Comparison of ENCODE assay signal across 28 cellular contexts in the genomic region with DNA sequence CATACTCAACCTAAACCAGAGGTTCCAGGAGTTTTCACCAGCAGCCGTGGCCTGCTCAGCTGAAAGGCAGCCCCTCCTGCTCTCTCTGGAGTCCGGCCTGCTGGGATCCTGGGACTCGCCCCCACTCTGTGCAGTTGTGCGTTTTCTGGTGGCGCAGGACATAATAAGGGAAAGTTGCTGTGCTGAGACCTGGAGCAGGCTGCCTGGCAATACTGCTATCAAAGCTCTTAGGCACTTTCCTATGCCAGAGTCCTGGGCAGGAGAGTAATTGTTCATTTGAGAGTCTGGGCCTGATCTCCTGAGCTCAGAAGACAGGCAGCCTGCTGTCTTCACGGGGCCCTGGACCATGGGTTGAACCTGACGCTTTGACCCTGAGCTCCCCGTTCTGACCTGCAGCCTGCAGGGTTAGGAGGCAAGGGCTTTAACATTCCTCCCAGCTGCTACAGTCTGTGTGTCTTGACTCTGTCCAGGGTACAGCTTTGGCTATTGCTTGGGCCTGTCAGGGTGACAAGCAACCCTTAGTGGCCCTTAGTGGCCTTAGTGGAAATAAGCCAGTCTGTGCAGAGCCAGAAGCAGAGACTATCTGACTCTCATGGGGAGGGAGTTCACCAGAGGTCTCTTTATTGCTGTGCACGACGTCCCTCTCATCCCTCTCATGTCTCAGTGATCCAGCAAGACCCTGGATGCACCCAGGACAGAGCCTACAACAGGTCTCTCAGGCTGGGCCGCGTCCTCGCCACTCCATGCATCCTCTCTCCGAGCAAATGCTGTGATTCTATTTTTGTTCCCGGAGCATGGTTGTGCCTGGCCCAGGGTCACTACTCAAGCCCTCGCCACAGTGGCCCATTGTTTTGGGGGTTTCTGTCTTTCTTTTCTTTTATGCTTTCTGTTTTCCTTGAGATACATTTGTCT.
A peak's percentile ranks its signal among the peaks of the same experiment; 100 is the strongest.
DNase-seq lines count a peak whose midpoint lies in the region; ATAC-seq and TF ChIP-seq lines count a peak whose summit lies in the region.
"Had no signal": no experiment of that assay in that cellular context is flagged by ENCODE, and none has a peak within 500 bp of the region (broad histone marks: within the 10 kb centered on the region; RNA-seq: fewer than 3 reads in every experiment).

No MANE protein-coding gene starts in this region.

- peak; percentile 27 for DNase-seq in activated CD8-positive, alpha-beta memory T cell treated with anti-CD3 and anti-CD28 coated beads, Interleukin-2, amount 10 ng/mL, durations not matched to agents 7 days and 5 days
- no peak for DNase-seq in activated CD8-positive, alpha-beta memory T cell treated with anti-CD3 and anti-CD28 coated beads, Interleukin-2, amount 50 U/mL, for 4 hours
- no peak for DNase-seq in left ventricle myocardium superior
- DNase-seq in osteocyte (ENCODE audit: extremely low spot score, unreplicated experiment): peak; percentile 57
- DNase-seq in tibial nerve (ENCODE audit: low spot score in 2 of 2): no peak
- no peak for DNase-seq in prostate gland (ENCODE audit: low spot score)
- DNase-seq: activated naive CD8-positive, alpha-beta T cell treated with anti-CD3 and anti-CD28 coated beads, Interleukin-2, amount 10 ng/mL, durations not matched to agents 7 days and 5 days; effector CD8-positive, alpha-beta T cell; erythroblast; foreskin fibroblast; GM23248; HFFc6; immature natural killer cell; KBM-7; lower lobe of right lung; MM.1S; NCI-H1417; NCI-H2081 treated with DMSO at 0.1 percent for 48 hours; NCI-H446; occipital lobe; stimulated activated naive CD4-positive, alpha-beta T cell treated with Interleukin-2 at 50 U/mL for 16 hours; T-helper 9 cell had no signal

- TF ChIP-seq EP300 in tibial nerve (IDR thresholded peaks at IDR 0.05): no peak

- H3K27me3 Mint-ChIP-seq in activated CD8-positive, alpha-beta memory T cell treated with anti-CD3 and anti-CD28 coated beads, Interleukin-2, amount 10 ng/mL, durations not matched to agents 7 days and 5 days: no peaks in the 10 kb centered on the region
- peaks cover 26% of the 10 kb centered on the region for H3K27me3 Mint-ChIP-seq in osteocyte (ENCODE audit: unreplicated experiment)

- WGBS in tibial nerve, 2 donors: 46 to 67% methylated on average over 14 to 16 of the region's 16 CpGs
- WGBS in prostate gland: 91% methylated on average over 16 of the region's 16 CpGs

- no peaks in the 10 kb centered on the region for H3K9me3 Mint-ChIP-seq in activated CD8-positive, alpha-beta memory T cell treated with anti-CD3 and anti-CD28 coated beads, Interleukin-2, amount 10 ng/mL, durations not matched to agents 7 days and 5 days (ENCODE audit: low read depth)
- H3K9me3 Mint-ChIP-seq in osteocyte (ENCODE audit: unreplicated experiment): no peaks in the 10 kb centered on the region
- H3K9me3 Mint-ChIP-seq: activated naive CD8-positive, alpha-beta T cell treated with anti-CD3 and anti-CD28 coated beads, Interleukin-2, amount 10 ng/mL, durations not matched to agents 7 days and 5 days; HFFc6; immature natural killer cell; WTC11 had no signal

- TF ChIP-seq CTCF in osteocyte (IDR thresholded peaks at IDR 0.05) (no peak), tibial nerve (IDR thresholded peaks at IDR 0.05) (no peak), prostate gland (IDR thresholded peaks at IDR 0.05) (no peak)

- H3K9me3 ChIP-seq in tibial nerve: no peaks in the 10 kb centered on the region
- no peaks in the 10 kb centered on the region for H3K9me3 ChIP-seq in prostate gland
- H3K9me3 ChIP-seq: lower lobe of right lung, upper lobe of left lung had no signal

- intact Hi-C loops in left ventricle myocardium superior (cut with micrococcal nuclease) (no loop called here), prostate gland (cut with DNase I) (no loop called here)

- H3K27me3 ChIP-seq in tibial nerve: no peaks in the 10 kb centered on the region
- no peaks in the 10 kb centered on the region for H3K27me3 ChIP-seq in prostate gland (replicated peaks; ENCODE audit: insufficient read depth)
- H3K27me3 ChIP-seq: hepatocyte, upper lobe of left lung had no signal

- CTCF ChIA-PET in activated CD8-positive, alpha-beta memory T cell treated with anti-CD3 and anti-CD28 coated beads, Interleukin-2, amount 10 ng/mL, durations not matched to agents 7 days and 5 days (lab: Charles Lee): no interaction called here

- H3K27ac ChIP-seq in tibial nerve: peak overlapping the region in 3 of 4 donors; percentile 30 to 78 (median 66)
- H3K27ac ChIP-seq in prostate gland: no peak overlapping the region
- H3K27ac ChIP-seq: 22Rv1, GM23248, hepatocyte, lower lobe of right lung, upper lobe of left lung had no signal

- no peaks in the 10 kb centered on the region for H3K4me1 Mint-ChIP-seq in activated CD8-positive, alpha-beta memory T cell treated with anti-CD3 and anti-CD28 coated beads, Interleukin-2, amount 10 ng/mL, durations not matched to agents 7 days and 5 days
- H3K4me1 Mint-ChIP-seq in osteocyte (ENCODE audit: unreplicated experiment): no peaks in the 10 kb centered on the region
- H3K4me1 Mint-ChIP-seq: immature natural killer cell, WTC11 had no signal

- no peak for ATAC-seq in activated CD8-positive, alpha-beta memory T cell treated with anti-CD3 and anti-CD28 coated beads, Interleukin-2, amount 10 ng/mL, durations not matched to agents 7 days and 5 days
- peak; percentile 65 for ATAC-seq in left ventricle myocardium superior
- ATAC-seq in HG02571 (IDR thresholded peaks at IDR 0.05; ENCODE audit: unreplicated experiment): no peak
- no peak for ATAC-seq in GM21576 (IDR thresholded peaks at IDR 0.05; ENCODE audit: unreplicated experiment)
- ATAC-seq: lower lobe of right lung, WTC11 had no signal

- H3K36me3 ChIP-seq in tibial nerve (no peaks in the 10 kb centered on the region), prostate gland (no peaks in the 10 kb centered on the region)
- H3K36me3 ChIP-seq: lower lobe of right lung, upper lobe of left lung had no signal

- H3K4me1 ChIP-seq in tibial nerve: peaks cover 0 to 58% (median 13%) of the 10 kb centered on the region in 4 donors
- no peaks in the 10 kb centered on the region for H3K4me1 ChIP-seq in prostate gland (replicated peaks)
- H3K4me1 ChIP-seq: lower lobe of right lung, upper lobe of left lung had no signal

- no peaks in the 10 kb centered on the region for H3K36me3 Mint-ChIP-seq in activated CD8-positive, alpha-beta memory T cell treated with anti-CD3 and anti-CD28 coated beads, Interleukin-2, amount 10 ng/mL, durations not matched to agents 7 days and 5 days
- H3K36me3 Mint-ChIP-seq in osteocyte (ENCODE audit: unreplicated experiment): no peaks in the 10 kb centered on the region
- H3K36me3 Mint-ChIP-seq: activated naive CD8-positive, alpha-beta T cell treated with anti-CD3 and anti-CD28 coated beads, Interleukin-2, amount 10 ng/mL, durations not matched to agents 7 days and 5 days; immature natural killer cell; WTC11 had no signal

- no peak overlapping the region for H3K27ac Mint-ChIP-seq in activated CD8-positive, alpha-beta memory T cell treated with anti-CD3 and anti-CD28 coated beads, Interleukin-2, amount 10 ng/mL, durations not matched to agents 7 days and 5 days
- no peak overlapping the region for H3K27ac Mint-ChIP-seq in osteocyte (ENCODE audit: unreplicated experiment)
- H3K27ac Mint-ChIP-seq: activated naive CD8-positive, alpha-beta T cell treated with anti-CD3 and anti-CD28 coated beads, Interleukin-2, amount 10 ng/mL, durations not matched to agents 7 days and 5 days; HFFc6; immature natural killer cell; WTC11 had no signal

- H3K4me3 ChIP-seq in tibial nerve (no peak overlapping the region), prostate gland (no peak overlapping the region)
- H3K4me3 ChIP-seq: GM23248, hepatocyte, lower lobe of right lung, upper lobe of left lung had no signal

- TF ChIP-seq POLR2A in tibial nerve (IDR thresholded peaks at IDR 0.05) (no peak), prostate gland (IDR thresholded peaks at IDR 0.05) (no peak)

- no peak overlapping the region for H3K4me3 Mint-ChIP-seq in activated CD8-positive, alpha-beta memory T cell treated with anti-CD3 and anti-CD28 coated beads, Interleukin-2, amount 10 ng/mL, durations not matched to agents 7 days and 5 days
- no peak overlapping the region for H3K4me3 Mint-ChIP-seq in osteocyte (ENCODE audit: unreplicated experiment)
- H3K4me3 Mint-ChIP-seq: activated naive CD8-positive, alpha-beta T cell treated with anti-CD3 and anti-CD28 coated beads, Interleukin-2, amount 10 ng/mL, durations not matched to agents 7 days and 5 days; HFFc6; immature natural killer cell; WTC11 had no signal

Comparison
In these comparisons a context has a peak if more than half of its experiments do, and no peak if none do; other contexts are left out.
1. DNase-seq: peak in activated CD8-positive, alpha-beta memory T cell treated with anti-CD3 and anti-CD28 coated beads, Interleukin-2, amount 10 ng/mL, durations not matched to agents 7 days and 5 days (single experiment) and osteocyte (single experiment); none in activated CD8-positive, alpha-beta memory T cell treated with anti-CD3 and anti-CD28 coated beads, Interleukin-2, amount 50 U/mL, for 4 hours (single experiment), left ventricle myocardium superior (single experiment), tibial nerve (0 of 2) and prostate gland (single experiment).
2. H3K27ac ChIP-seq: peak in tibial nerve (3 of 4); none in prostate gland (0 of 2).